ENCODE assay signal across 29 cellular contexts in genomic region chr5:73346878-73347408, GRCh38.
"Had no signal": no experiment of that assay in that cellular context is flagged by ENCODE, and none has a peak within 500 bp of the region (broad histone marks: within the 10 kb centered on the region; RNA-seq: fewer than 3 reads in every experiment).

No MANE protein-coding gene starts in this region.

- H3K27ac ChIP-seq: brain microvascular endothelial cell, colonic mucosa, VCaP had no signal

- H3K9me3 ChIP-seq: colonic mucosa had no signal

- H3K27me3 ChIP-seq: brain microvascular endothelial cell, colonic mucosa had no signal

- ATAC-seq: activated CD4-positive, CD25-positive, alpha-beta regulatory T cell treated with anti-CD3 and anti-CD28 coated beads, Interleukin-2, amount 50 U/mL, for 24 hours; activated CD8-positive, alpha-beta T cell treated with anti-CD3 and anti-CD28 coated beads for 36 hours; activated T-cell treated with anti-CD3 and anti-CD28 coated beads, Interleukin-2, amount 50 U/mL, for 4 hours; activated T-helper 17 cell treated with anti-CD3 and anti-CD28 coated beads, Interleukin-2, amount 50 U/mL, for 72 hours; esophagus mucosa had no signal

- H3K36me3 ChIP-seq: brain microvascular endothelial cell, colonic mucosa had no signal

- H3K4me3 Mint-ChIP-seq: activated B cell treated with CpG ODN at 0.5 μM for 24 hours; activated CD8-positive, alpha-beta T cell treated with anti-CD3 and anti-CD28 coated beads for 36 hours; activated naive CD8-positive, alpha-beta T cell; activated T-cell treated with anti-CD3 and anti-CD28 coated beads, Interleukin-2, amount 50 U/mL, for 4 hours; activated T-helper 17 cell treated with anti-CD3 and anti-CD28 coated beads, Interleukin-2, amount 50 U/mL, for 72 hours had no signal

- H3K27ac Mint-ChIP-seq: activated B cell treated with CpG ODN at 0.5 μM for 24 hours; activated CD8-positive, alpha-beta T cell treated with anti-CD3 and anti-CD28 coated beads for 36 hours; activated naive CD8-positive, alpha-beta T cell; activated T-helper 17 cell treated with anti-CD3 and anti-CD28 coated beads, Interleukin-2, amount 50 U/mL, for 72 hours had no signal

- FAIRE-seq: astrocyte, bronchial epithelial cell, endometrium, frontal cortex had no signal

- H3K4me3 ChIP-seq: colonic mucosa had no signal

- H3K4me1 Mint-ChIP-seq: activated B cell treated with CpG ODN at 0.5 μM for 24 hours; activated T-helper 17 cell treated with anti-CD3 and anti-CD28 coated beads, Interleukin-2, amount 50 U/mL, for 72 hours had no signal

- DNase-seq: activated B cell treated with CpG ODN at 0.5 μM for 24 hours; activated CD4-positive, alpha-beta T cell treated with anti-CD3 and anti-CD28 coated beads for 48 hours; activated CD4-positive, alpha-beta T cell treated with anti-CD3 and anti-CD28 coated beads, Interleukin-2, amount 50 U/mL, for 1 hour; activated CD4-positive, alpha-beta T cell treated with anti-CD3 and anti-CD28 coated beads, Interleukin-2, amount 50 U/mL, for 48 hours; activated CD8-positive, alpha-beta memory T cell treated with anti-CD3 and anti-CD28 coated beads for 24 hours; activated CD8-positive, alpha-beta T cell treated with anti-CD3 and anti-CD28 coated beads for 36 hours; activated effector memory CD4-positive, alpha-beta T cell treated with Interleukin-2 at 50 U/mL for 16 hours; activated gamma-delta T cell treated with Interleukin-2 at 50 U/mL for 16 hours; activated naive CD4-positive, alpha-beta T cell treated with anti-CD3 and anti-CD28 coated beads, Interleukin-2, amount 50 U/mL, for 16 hours; activated naive CD4-positive, alpha-beta T cell treated with Interleukin-2 at 50 U/mL for 16 hours; activated T-cell treated with anti-CD3 and anti-CD28 coated beads, Interleukin-2, amount 50 U/mL, for 4 hours; amniotic stem cell; anterior cingulate cortex; brain microvascular endothelial cell; caudate nucleus; colonic mucosa; effector CD8-positive, alpha-beta T cell; foreskin fibroblast; head of caudate nucleus; T-helper 2 cell had no signal

- H3K4me1 ChIP-seq: colonic mucosa had no signal
